30 cellular contexts compared by ENCODE assay signal in genomic region chr18:10249270-10249669, GRCh38.
DNase-seq lines count a peak whose midpoint lies in the region; TF ChIP-seq lines count a peak whose summit lies in the region.
"Had no signal": no experiment of that assay in that cellular context is flagged by ENCODE, and none has a peak within 500 bp of the region (broad histone marks: within the 10 kb centered on the region; RNA-seq: fewer than 3 reads in every experiment).

No MANE protein-coding gene starts in this region.

- intact Hi-C loops in uterus (cut with DNase I; ENCODE audit: low total_unique reads), result no loop called here

- H3K36me3 ChIP-seq in uterus, result no peaks in the 10 kb centered on the region
- H3K36me3 ChIP-seq in brain microvascular endothelial cell (replicated peaks), result no peaks in the 10 kb centered on the region
- H3K36me3 ChIP-seq: gastrocnemius medialis, right atrium auricular region had no signal

- no peak overlapping the region for H3K27ac ChIP-seq in uterus
- no peak overlapping the region for H3K27ac ChIP-seq in brain microvascular endothelial cell
- H3K27ac ChIP-seq: body of pancreas, gastrocnemius medialis, HL-60, KMS-11, parathyroid adenoma, right atrium auricular region, testis had no signal

- H3K9me3 ChIP-seq in uterus, result no peaks in the 10 kb centered on the region
- H3K9me3 ChIP-seq: body of pancreas, gastrocnemius medialis, right atrium auricular region, testis had no signal

- H3K27me3 ChIP-seq in uterus (no peaks in the 10 kb centered on the region), brain microvascular endothelial cell (replicated peaks) (no peaks in the 10 kb centered on the region)
- H3K27me3 ChIP-seq: body of pancreas, dorsolateral prefrontal cortex, right atrium auricular region, testis had no signal

- DNase-seq in NCI-H82 (lab: John Stamatoyannopoulos, UW), result peak; percentile 48
- DNase-seq in NCI-H82 treated with DMSO at 0.1 percent for 48 hours (lab: John Stamatoyannopoulos, UW; ENCODE audit: unreplicated experiment), result no peak
- no peak for DNase-seq in NB4 (ENCODE audit: low read depth)
- no peak for DNase-seq in astrocyte of the cerebellum (ENCODE audit: low read depth)
- DNase-seq in left kidney (ENCODE audit: low read depth, low spot score), result peak; percentile 21
- no peak for DNase-seq in uterus
- no peak for DNase-seq in brain microvascular endothelial cell
- DNase-seq in anterior cingulate cortex (lab: John Stamatoyannopoulos, UW), result no peak
- DNase-seq: activated CD4-positive, alpha-beta memory T cell treated with anti-CD3 and anti-CD28 coated beads, Interleukin-2, amount 10 ng/mL, durations not matched to agents 7 days and 5 days; activated CD8-positive, alpha-beta memory T cell treated with anti-CD3 and anti-CD28 coated beads, Interleukin-2, amount 50 U/mL, for 48 hours; activated naive CD4-positive, alpha-beta T cell treated with Interleukin-2 at 50 U/mL for 16 hours; CD4-positive, alpha-beta T cell; cerebellar nuclear complex; dorsolateral prefrontal cortex; EL; gastrocnemius medialis; NCI-H1694 treated with DMSO at 0.1 percent for 48 hours; NCI-H510A; nephron progenitor cell; NK-92 treated with Interleukin-12 subunit alpha and Interleukin-12 subunit beta, amount 100 ng/mL, for 24 hours; PC-3; small intestine; stimulated activated naive CD8-positive, alpha-beta T cell treated with anti-CD3 and anti-CD28 coated beads, Interleukin-15, Interleukin-2, amounts not matched to agents 100 U/mL and 50 U/mL, for 24 hours; testis had no signal

- in situ Hi-C loops in astrocyte of the cerebellum (cut with HindIII; ENCODE audit: low sequenced_read_pairs) (no loop called here), brain microvascular endothelial cell (cut with HindIII; ENCODE audit: low pct_ligation_motif_present, low sequenced_read_pairs) (no loop called here)

- no peak for TF ChIP-seq POLR2A in NB4 (IDR thresholded peaks at IDR 0.05; ENCODE audit: extremely low read depth, insufficient read length)
- TF ChIP-seq POLR2A in uterus (IDR thresholded peaks at IDR 0.05), result no peak

- peaks cover 3 to 7% of the 10 kb centered on the region in 2 donors for H3K4me1 ChIP-seq in uterus
- H3K4me1 ChIP-seq: gastrocnemius medialis, parathyroid adenoma, right atrium auricular region had no signal

- H3K4me3 ChIP-seq in NB4 (ENCODE audit: low read depth, low read length) (no peak overlapping the region), astrocyte of the cerebellum (ENCODE audit: low read depth, low read length) (no peak overlapping the region), uterus (no peak overlapping the region), brain microvascular endothelial cell (ENCODE audit: low read depth, low read length) (no peak overlapping the region)
- H3K4me3 ChIP-seq: body of pancreas, dorsolateral prefrontal cortex, gastrocnemius medialis, GM12878, right atrium auricular region, testis had no signal

- TF ChIP-seq CTCF in NB4 (IDR thresholded peaks at IDR 0.05; ENCODE audit: low read depth, low read length), result peak; percentile 2
- TF ChIP-seq CTCF in astrocyte of the cerebellum (IDR thresholded peaks at IDR 0.05; ENCODE audit: low read depth, low read length, missing control alignments), result peak; percentile 5
- TF ChIP-seq CTCF in uterus (IDR thresholded peaks at IDR 0.05), result no peak
- TF ChIP-seq CTCF in brain microvascular endothelial cell (IDR thresholded peaks at IDR 0.05; ENCODE audit: low read depth, low read length, missing control alignments), result no peak

Comparison
In these comparisons a context has a peak if more than half of its experiments do, and no peak if none do; other contexts are left out.
1. DNase-seq: peak in NCI-H82 (single experiment) and left kidney (single experiment); none in NCI-H82 treated with DMSO at 0.1 percent for 48 hours (single experiment), NB4 (single experiment), astrocyte of the cerebellum (single experiment), uterus (0 of 2), brain microvascular endothelial cell (single experiment) and anterior cingulate cortex (0 of 58).
2. CTCF ChIP-seq: peak in NB4 (single experiment) and astrocyte of the cerebellum (single experiment); none in uterus (0 of 4) and brain microvascular endothelial cell (single experiment).